In genomic region chr15:77905301-77905920, GRCh38 we compare ENCODE assay signal across 23 cellular contexts.
DNase-seq lines count a peak whose midpoint lies in the region; TF ChIP-seq lines count a peak whose summit lies in the region.
"Had no signal": no experiment of that assay in that cellular context is flagged by ENCODE, and none has a peak within 500 bp of the region (broad histone marks: within the 10 kb centered on the region; RNA-seq: fewer than 3 reads in every experiment).

No MANE protein-coding gene starts in this region.

- TF ChIP-seq POLR2A in thyroid gland (IDR thresholded peaks at IDR 0.05) = no peak

- H3K4me1 ChIP-seq in endodermal cell (ENCODE audit: control insufficient read depth, insufficient read depth, low read length) (no peaks in the 10 kb centered on the region), thyroid gland (no peaks in the 10 kb centered on the region)
- H3K4me1 ChIP-seq: breast epithelium had no signal

- peak; percentile 44 for DNase-seq in activated CD8-positive, alpha-beta memory T cell treated with anti-CD3 and anti-CD28 coated beads, Interleukin-2, amount 50 U/mL, for 48 hours
- no peak for DNase-seq in activated CD8-positive, alpha-beta memory T cell treated with anti-CD3 and anti-CD28 coated beads, Interleukin-2, amount 50 U/mL, for 4 hours
- DNase-seq in NCI-H1694 treated with DMSO at 0.1 percent for 48 hours (lab: John Stamatoyannopoulos, UW) (peak; percentile 27), endodermal cell (peak; percentile 48), NCI-H526 treated with DMSO at 0.1 percent for 48 hours (lab: John Stamatoyannopoulos, UW) (no peak), thyroid gland (no peak), T-helper 1 cell (no peak)
- DNase-seq in stimulated activated CD8-positive, alpha-beta memory T cell treated with anti-CD3 and anti-CD28 coated beads, Interleukin-4, amount 100 ng/mL, for 48 hours = peak; percentile 22
- DNase-seq: activated CD4-positive, alpha-beta T cell treated with anti-CD3 and anti-CD28 coated beads, Interleukin-2, amount 50 U/mL, for 1 hour; activated naive CD4-positive, alpha-beta T cell treated with Interleukin-2 at 50 U/mL for 16 hours; amygdala; DMS79 treated with DMSO at 0.1 percent for 48 hours; hippocampal formation; KBM-7; MM.1S; NCI-H1417 treated with DMSO at 0.1 percent for 48 hours; NCI-H526 had no signal

- H3K4me3 ChIP-seq in endodermal cell (ENCODE audit: low read length) (no peak overlapping the region), thyroid gland (replicated peaks in 1 of 3) (no peak overlapping the region)
- H3K4me3 ChIP-seq: breast epithelium, gastroesophageal sphincter, upper lobe of left lung had no signal

- H3K27ac ChIP-seq in endodermal cell (ENCODE audit: low read depth, low read length) (no peak overlapping the region), thyroid gland (no peak overlapping the region)
- H3K27ac ChIP-seq: breast epithelium, gastroesophageal sphincter, RWPE1, upper lobe of left lung, VCaP had no signal

- H3K36me3 ChIP-seq in endodermal cell (ENCODE audit: control insufficient read depth, insufficient read depth, low read length) (no peaks in the 10 kb centered on the region), thyroid gland (no peaks in the 10 kb centered on the region)
- H3K36me3 ChIP-seq: breast epithelium, gastroesophageal sphincter, upper lobe of left lung had no signal

- H3K9me3 ChIP-seq in endodermal cell (ENCODE audit: control insufficient read depth, low read length) (no peaks in the 10 kb centered on the region), thyroid gland (no peaks in the 10 kb centered on the region)
- H3K9me3 ChIP-seq: breast epithelium, gastroesophageal sphincter, upper lobe of left lung had no signal

- intact Hi-C loops in thyroid gland (cut with DNase I) = no loop called here

- H3K4me3 Mint-ChIP-seq in endodermal cell = no peak overlapping the region

- peaks cover 7% of the 10 kb centered on the region for H3K27me3 Mint-ChIP-seq in endodermal cell (ENCODE audit: insufficient read depth)

- no peaks in the 10 kb centered on the region for H3K36me3 Mint-ChIP-seq in endodermal cell (ENCODE audit: low read depth)

- H3K4me1 Mint-ChIP-seq in endodermal cell = peaks cover 12% of the 10 kb centered on the region

- no peak overlapping the region for H3K9ac ChIP-seq in endodermal cell (ENCODE audit: extremely low read depth, low read length, poor library complexity, severe bottlenecking)

- no peaks in the 10 kb centered on the region for H3K9me3 Mint-ChIP-seq in endodermal cell

- no peak overlapping the region for H3K27ac Mint-ChIP-seq in endodermal cell
- H3K27ac Mint-ChIP-seq: progenitor cell of endocrine pancreas had no signal

- H3K27me3 ChIP-seq in endodermal cell (ENCODE audit: control insufficient read depth, insufficient read depth, low read length, poor library complexity, severe bottlenecking) (no peaks in the 10 kb centered on the region), thyroid gland (no peaks in the 10 kb centered on the region)
- H3K27me3 ChIP-seq: breast epithelium, upper lobe of left lung had no signal

- no peak for TF ChIP-seq CTCF in endodermal cell (conservative IDR thresholded peaks at IDR 0.05)
- no peak for TF ChIP-seq CTCF in thyroid gland (IDR thresholded peaks at IDR 0.05)

- WGBS in endodermal cell (ENCODE audit: insufficient coverage in 1 of 2, insufficient read length in 1 of 2), 2 experiments = 90 to 98% methylated on average over 5 to 13 of the region's 13 CpGs
- 92 to 93% methylated on average over 8 to 10 of the region's 13 CpGs for WGBS in thyroid gland, 2 donors

Comparison
In these comparisons a context has a peak if more than half of its experiments do, and no peak if none do; other contexts are left out.
1. DNase-seq: peak in activated CD8-positive, alpha-beta memory T cell treated with anti-CD3 and anti-CD28 coated beads, Interleukin-2, amount 50 U/mL, for 48 hours (single experiment), NCI-H1694 treated with DMSO at 0.1 percent for 48 hours (single experiment), endodermal cell (single experiment) and stimulated activated CD8-positive, alpha-beta memory T cell treated with anti-CD3 and anti-CD28 coated beads, Interleukin-4, amount 100 ng/mL, for 48 hours (single experiment); none in activated CD8-positive, alpha-beta memory T cell treated with anti-CD3 and anti-CD28 coated beads, Interleukin-2, amount 50 U/mL, for 4 hours (single experiment), NCI-H526 treated with DMSO at 0.1 percent for 48 hours (single experiment), thyroid gland (0 of 2) and T-helper 1 cell (0 of 5).